In the genomic region with DNA sequence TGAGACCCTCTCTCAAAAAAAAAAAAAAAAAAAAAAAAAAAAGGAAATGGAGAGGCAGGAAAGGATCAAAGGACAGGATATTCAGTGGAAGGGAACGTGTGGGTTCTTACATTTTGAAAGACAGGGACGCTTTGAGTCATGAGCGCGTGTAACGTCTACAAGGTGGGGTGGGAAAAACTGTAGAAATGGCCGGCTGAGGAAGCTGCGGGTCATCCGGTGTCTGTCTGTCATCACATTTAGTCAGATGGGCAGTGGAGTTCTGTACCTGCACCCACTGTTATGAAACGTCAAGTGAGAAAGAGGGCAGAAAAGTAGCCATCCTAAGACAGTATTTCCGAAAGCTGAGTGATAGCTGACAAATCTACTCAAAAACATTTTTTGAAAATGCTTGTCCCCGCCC, we compare ENCODE assay signal across 27 cellular contexts.
"Had no signal": no experiment of that assay in that cellular context is flagged by ENCODE, and none has a peak within 500 bp of the region (broad histone marks: within the 10 kb centered on the region; RNA-seq: fewer than 3 reads in every experiment).

No MANE protein-coding gene starts in this region.

- H3K4me3 Mint-ChIP-seq: activated B cell treated with CpG ODN at 0.5 μM for 24 hours; activated CD4-positive, alpha-beta memory T cell treated with anti-CD3 and anti-CD28 coated beads for 36 hours; activated naive CD4-positive, alpha-beta T cell treated with anti-CD3 and anti-CD28 coated beads for 36 hours; activated naive CD8-positive, alpha-beta T cell; activated naive CD8-positive, alpha-beta T cell treated with anti-CD3 and anti-CD28 coated beads, Interleukin-2, amount 50 U/mL, for 24 hours; T-cell had no signal

- ATAC-seq: activated naive CD8-positive, alpha-beta T cell treated with anti-CD3 and anti-CD28 coated beads, Interleukin-2, amount 50 U/mL, for 24 hours; K562; Panc1; T-cell had no signal

- H3K4me1 Mint-ChIP-seq: activated B cell treated with CpG ODN at 0.5 μM for 24 hours; activated naive CD8-positive, alpha-beta T cell treated with anti-CD3 and anti-CD28 coated beads, Interleukin-2, amount 50 U/mL, for 24 hours had no signal

- H3K9me3 Mint-ChIP-seq: activated B cell treated with CpG ODN at 0.5 μM for 24 hours; activated CD4-positive, alpha-beta memory T cell treated with anti-CD3 and anti-CD28 coated beads for 36 hours; activated naive CD4-positive, alpha-beta T cell treated with anti-CD3 and anti-CD28 coated beads for 36 hours; activated naive CD8-positive, alpha-beta T cell treated with anti-CD3 and anti-CD28 coated beads, Interleukin-2, amount 50 U/mL, for 24 hours; activated T-helper 2 cell treated with anti-CD3 and anti-CD28 coated beads, Interferon-gamma antibody, Interleukin-2, Interleukin-4, amounts not matched to agents 10 μg/mL and 5 μg/mL and 100 μg/mL, durations not matched to agents 14 hours and 24 hours and 36 hours; T-cell had no signal

- H3K27me3 Mint-ChIP-seq: activated B cell treated with CpG ODN at 0.5 μM for 24 hours; activated CD4-positive, alpha-beta memory T cell treated with anti-CD3 and anti-CD28 coated beads for 36 hours; activated naive CD8-positive, alpha-beta T cell; activated naive CD8-positive, alpha-beta T cell treated with anti-CD3 and anti-CD28 coated beads, Interleukin-2, amount 50 U/mL, for 24 hours; T-cell had no signal

- H3K27ac Mint-ChIP-seq: activated B cell treated with CpG ODN at 0.5 μM for 24 hours; activated CD4-positive, alpha-beta memory T cell treated with anti-CD3 and anti-CD28 coated beads for 36 hours; activated naive CD4-positive, alpha-beta T cell treated with anti-CD3 and anti-CD28 coated beads for 36 hours; activated naive CD8-positive, alpha-beta T cell; activated naive CD8-positive, alpha-beta T cell treated with anti-CD3 and anti-CD28 coated beads, Interleukin-2, amount 50 U/mL, for 24 hours; activated T-helper 2 cell treated with anti-CD3 and anti-CD28 coated beads, Interferon-gamma antibody, Interleukin-2, Interleukin-4, amounts not matched to agents 10 μg/mL and 5 μg/mL and 100 μg/mL, durations not matched to agents 14 hours and 24 hours and 36 hours had no signal

- DNase-seq: activated B cell treated with CpG ODN at 0.5 μM for 24 hours; activated CD4-positive, alpha-beta memory T cell treated with anti-CD3 and anti-CD28 coated beads for 36 hours; activated CD4-positive, alpha-beta T cell treated with anti-CD3 and anti-CD28 coated beads for 4 hours; activated CD4-positive, alpha-beta T cell treated with anti-CD3 and anti-CD28 coated beads, Interleukin-2, amount 50 U/mL, for 1 hour; activated CD4-positive, CD25-positive, alpha-beta regulatory T cell treated with anti-CD3 and anti-CD28 coated beads, Interleukin-2, amount 50 U/mL, for 72 hours; activated gamma-delta T cell; activated naive CD4-positive, alpha-beta T cell treated with anti-CD3 and anti-CD28 coated beads for 36 hours; activated naive CD8-positive, alpha-beta T cell treated with anti-CD3 and anti-CD28 coated beads, Interleukin-2, amount 50 U/mL, for 24 hours; activated T-cell treated with anti-CD3 and anti-CD28 coated beads, Interleukin-2, amount 50 U/mL, for 48 hours; amniotic stem cell; aorta; NCI-H1105; NCI-H1417 treated with DMSO at 0.1 percent for 48 hours; NCI-H187 treated with DMSO at 0.1 percent for 48 hours; NCI-H2081; NCI-H345; NCI-H524 treated with DMSO at 0.1 percent for 48 hours; SHP77; SJCRH30; SK-N-SH; T-cell; T-helper 2 cell; T-helper 9 cell had no signal
